ENCODE assay signal across 10 cellular contexts in genomic region chr14:22489957-22490950, GRCh38.
DNase-seq lines count a peak whose midpoint lies in the region; ATAC-seq and TF ChIP-seq lines count a peak whose summit lies in the region.
"Had no signal": no experiment of that assay in that cellular context is flagged by ENCODE, and none has a peak within 500 bp of the region (broad histone marks: within the 10 kb centered on the region; RNA-seq: fewer than 3 reads in every experiment).

No MANE protein-coding gene starts in this region.

- ATAC-seq in activated T-cell treated with anti-CD3 and anti-CD28 coated beads, Interleukin-2, amount 50 U/mL, for 4 hours = peak; percentile 32 to 34
- ATAC-seq in HG02610 (IDR thresholded peaks at IDR 0.05; ENCODE audit: unreplicated experiment) (peak; percentile 34), GM19395 (IDR thresholded peaks at IDR 0.05; ENCODE audit: unreplicated experiment) (no peak)
- ATAC-seq in activated naive CD8-positive, alpha-beta T cell treated with anti-CD3 and anti-CD28 coated beads, Interleukin-2, amount 50 U/mL, for 24 hours = no peak
- peak; percentile 27 to 38 for ATAC-seq in stimulated activated naive B cell treated with anti-CD40 and anti-IgM and Interleukin-4, amounts not matched to agents 10 μg/mL and 1 μg/mL and 100 μg/mL, for 72 hours (replicated peaks)

- TF ChIP-seq POLR2A in prostate gland (IDR thresholded peaks at IDR 0.05) = no peak

- 82% methylated on average over 9 of the region's 9 CpGs for WGBS in prostate gland

- no peak for TF ChIP-seq CTCF in prostate gland (IDR thresholded peaks at IDR 0.05)

- peak overlapping the region; percentile 95 for H3K27ac Mint-ChIP-seq in activated naive CD8-positive, alpha-beta T cell treated with anti-CD3 and anti-CD28 coated beads, Interleukin-2, amount 50 U/mL, for 24 hours
- H3K27ac Mint-ChIP-seq in stimulated activated naive B cell treated with anti-CD40 and anti-IgM and Interleukin-4, amounts not matched to agents 10 μg/mL and 1 μg/mL and 100 μg/mL, for 72 hours = peak overlapping the region; percentile 93

- no peaks in the 10 kb centered on the region for H3K9me3 ChIP-seq in prostate gland

- H3K4me1 Mint-ChIP-seq in activated T-cell treated with anti-CD3 and anti-CD28 coated beads, Interleukin-2, amount 50 U/mL, for 4 hours (ENCODE audit: low read depth) = peaks cover 35% of the 10 kb centered on the region
- peaks cover 60% of the 10 kb centered on the region for H3K4me1 Mint-ChIP-seq in activated naive CD8-positive, alpha-beta T cell treated with anti-CD3 and anti-CD28 coated beads, Interleukin-2, amount 50 U/mL, for 24 hours
- peaks cover 54 to 94% of the 10 kb centered on the region in 2 donors for H3K4me1 Mint-ChIP-seq in stimulated activated naive B cell treated with anti-CD40 and anti-IgM and Interleukin-4, amounts not matched to agents 10 μg/mL and 1 μg/mL and 100 μg/mL, for 72 hours

- DNase-seq in activated T-cell treated with anti-CD3 and anti-CD28 coated beads, Interleukin-2, amount 50 U/mL, for 4 hours = no peak
- no peak for DNase-seq in activated T-cell treated with anti-CD3 and anti-CD28 coated beads for 4 hours
- no peak for DNase-seq in activated naive CD8-positive, alpha-beta T cell treated with anti-CD3 and anti-CD28 coated beads, Interleukin-2, amount 50 U/mL, for 24 hours
- no peak for DNase-seq in stimulated activated naive B cell treated with anti-CD40 and anti-IgM and Interleukin-4, amounts not matched to agents 10 μg/mL and 1 μg/mL and 100 μg/mL, for 72 hours
- no peak for DNase-seq in prostate gland (ENCODE audit: low spot score)
- DNase-seq in activated gamma-delta T cell (lab: John Stamatoyannopoulos, UW) = no peak
- DNase-seq: DMS79 treated with DMSO at 0.1 percent for 48 hours had no signal

- no peaks in the 10 kb centered on the region for H3K27me3 Mint-ChIP-seq in activated T-cell treated with anti-CD3 and anti-CD28 coated beads, Interleukin-2, amount 50 U/mL, for 4 hours (ENCODE audit: low read depth)
- H3K27me3 Mint-ChIP-seq in activated naive CD8-positive, alpha-beta T cell treated with anti-CD3 and anti-CD28 coated beads, Interleukin-2, amount 50 U/mL, for 24 hours = no peaks in the 10 kb centered on the region
- H3K27me3 Mint-ChIP-seq in stimulated activated naive B cell treated with anti-CD40 and anti-IgM and Interleukin-4, amounts not matched to agents 10 μg/mL and 1 μg/mL and 100 μg/mL, for 72 hours = no peaks in the 10 kb centered on the region

- H3K36me3 ChIP-seq in prostate gland = no peaks in the 10 kb centered on the region

- H3K9me3 Mint-ChIP-seq in activated T-cell treated with anti-CD3 and anti-CD28 coated beads, Interleukin-2, amount 50 U/mL, for 4 hours = no peaks in the 10 kb centered on the region
- no peaks in the 10 kb centered on the region for H3K9me3 Mint-ChIP-seq in activated naive CD8-positive, alpha-beta T cell treated with anti-CD3 and anti-CD28 coated beads, Interleukin-2, amount 50 U/mL, for 24 hours
- H3K9me3 Mint-ChIP-seq in stimulated activated naive B cell treated with anti-CD40 and anti-IgM and Interleukin-4, amounts not matched to agents 10 μg/mL and 1 μg/mL and 100 μg/mL, for 72 hours = no peaks in the 10 kb centered on the region

- H3K27me3 ChIP-seq in prostate gland (replicated peaks; ENCODE audit: insufficient read depth) = no peaks in the 10 kb centered on the region

- no peak overlapping the region for H3K27ac ChIP-seq in prostate gland
- H3K27ac ChIP-seq: parathyroid adenoma had no signal

- H3K4me3 Mint-ChIP-seq in activated T-cell treated with anti-CD3 and anti-CD28 coated beads, Interleukin-2, amount 50 U/mL, for 4 hours = peak overlapping the region; percentile 89
- peak overlapping the region; percentile 88 for H3K4me3 Mint-ChIP-seq in activated naive CD8-positive, alpha-beta T cell treated with anti-CD3 and anti-CD28 coated beads, Interleukin-2, amount 50 U/mL, for 24 hours
- H3K4me3 Mint-ChIP-seq in stimulated activated naive B cell treated with anti-CD40 and anti-IgM and Interleukin-4, amounts not matched to agents 10 μg/mL and 1 μg/mL and 100 μg/mL, for 72 hours = peak overlapping the region; percentile 4 to 64

- intact Hi-C loops in prostate gland (cut with DNase I) = no loop called here

- H3K36me3 Mint-ChIP-seq in activated T-cell treated with anti-CD3 and anti-CD28 coated beads, Interleukin-2, amount 50 U/mL, for 4 hours (ENCODE audit: insufficient read depth) = peaks cover 44% of the 10 kb centered on the region
- peaks cover 62% of the 10 kb centered on the region for H3K36me3 Mint-ChIP-seq in activated naive CD8-positive, alpha-beta T cell treated with anti-CD3 and anti-CD28 coated beads, Interleukin-2, amount 50 U/mL, for 24 hours (ENCODE audit: low read depth)
- peaks cover 4 to 9% of the 10 kb centered on the region in 2 donors for H3K36me3 Mint-ChIP-seq in stimulated activated naive B cell treated with anti-CD40 and anti-IgM and Interleukin-4, amounts not matched to agents 10 μg/mL and 1 μg/mL and 100 μg/mL, for 72 hours

- no peaks in the 10 kb centered on the region for H3K4me1 ChIP-seq in prostate gland (replicated peaks)
- H3K4me1 ChIP-seq: parathyroid adenoma had no signal

- H3K4me3 ChIP-seq in prostate gland = no peak overlapping the region

Comparison
In these comparisons a context has a peak if more than half of its experiments do, and no peak if none do; other contexts are left out.
1. ATAC-seq: peak in activated T-cell treated with anti-CD3 and anti-CD28 coated beads, Interleukin-2, amount 50 U/mL, for 4 hours (2 of 2), HG02610 (single experiment) and stimulated activated naive B cell treated with anti-CD40 and anti-IgM and Interleukin-4, amounts not matched to agents 10 μg/mL and 1 μg/mL and 100 μg/mL, for 72 hours (2 of 2); none in activated naive CD8-positive, alpha-beta T cell treated with anti-CD3 and anti-CD28 coated beads, Interleukin-2, amount 50 U/mL, for 24 hours (single experiment) and GM19395 (single experiment).
2. H3K4me3 Mint-ChIP-seq: peak in every context shown above with its lines; median percentile 89 in activated T-cell treated with anti-CD3 and anti-CD28 coated beads, Interleukin-2, amount 50 U/mL, for 4 hours; 88 in activated naive CD8-positive, alpha-beta T cell treated with anti-CD3 and anti-CD28 coated beads, Interleukin-2, amount 50 U/mL, for 24 hours; 34 in stimulated activated naive B cell treated with anti-CD40 and anti-IgM and Interleukin-4, amounts not matched to agents 10 μg/mL and 1 μg/mL and 100 μg/mL, for 72 hours.